1 cellular context compared by ENCODE assay signal in genomic region chr10:125003146-125003900, GRCh38.
TF ChIP-seq lines count a peak whose summit lies in the region.

No MANE protein-coding gene starts in this region.

TF ChIP-seq in HepG2, 621 proteins besides CTCF, POLR2A, EP300 and RAD21:
- TF ChIP-seq ZBTB33 (CRISPR knock-in tag; IDR thresholded peaks at IDR 0.05) = peak; percentile 29; the same call in 1 of the 2 replicates
- TF ChIP-seq ZNF496 (CRISPR knock-in tag; IDR thresholded peaks at IDR 0.05; ENCODE audit: insufficient replicate concordance) = no peak
